ENCODE assay signal across 7 cellular contexts in genomic region chr17:28916302-28916934, GRCh38. TPM values are rescaled to one million over a fixed set of nuclear protein-coding genes. Genes with fewer than 3 reads are reported as not detected.
DNase-seq lines count a peak whose midpoint lies in the region; ATAC-seq and TF ChIP-seq lines count a peak whose summit lies in the region.

No MANE protein-coding gene starts in this region.

- H3K4me1 ChIP-seq in foreskin keratinocyte = no peaks in the 10 kb centered on the region

- no peaks in the 10 kb centered on the region for H3K27me3 Mint-ChIP-seq in activated T-cell treated with anti-CD3 and anti-CD28 coated beads, Interleukin-2, amount 50 U/mL, for 4 hours (ENCODE audit: low read depth)
- no peaks in the 10 kb centered on the region for H3K27me3 Mint-ChIP-seq in progenitor cell of endocrine pancreas

- DNase-seq in GM06990 (ENCODE audit: extremely low read depth, insufficient read length) = no peak
- DNase-seq in NCI-H1694 treated with DMSO at 0.1 percent for 48 hours (lab: John Stamatoyannopoulos, UW) = peak; percentile 37
- DNase-seq in activated T-cell treated with anti-CD3 and anti-CD28 coated beads, Interleukin-2, amount 50 U/mL, for 4 hours = peak; percentile 38
- no peak for DNase-seq in foreskin keratinocyte
- DNase-seq in progenitor cell of endocrine pancreas (ENCODE audit: low spot score, unreplicated experiment) = peak; percentile 25
- no peak for DNase-seq in NCI-H1048 (lab: John Stamatoyannopoulos, UW)

- H3K9me3 Mint-ChIP-seq in activated T-cell treated with anti-CD3 and anti-CD28 coated beads, Interleukin-2, amount 50 U/mL, for 4 hours = peaks cover 4% of the 10 kb centered on the region
- H3K9me3 Mint-ChIP-seq in progenitor cell of endocrine pancreas (ENCODE audit: low read depth) = no peaks in the 10 kb centered on the region

- H3K27me3 ChIP-seq in GM06990 (replicated peaks; ENCODE audit: control insufficient read depth, insufficient read depth, low read length) (no peaks in the 10 kb centered on the region), foreskin keratinocyte (no peaks in the 10 kb centered on the region)

- peak overlapping the region; percentile 49 for H3K27ac Mint-ChIP-seq in progenitor cell of endocrine pancreas

- ATAC-seq in activated T-cell treated with anti-CD3 and anti-CD28 coated beads, Interleukin-2, amount 50 U/mL, for 4 hours = peak; percentile 62 to 69
- ATAC-seq in foreskin keratinocyte (no peak), HG03378 (IDR thresholded peaks at IDR 0.05; ENCODE audit: unreplicated experiment) (no peak)

- peaks cover 60% of the 10 kb centered on the region for H3K36me3 ChIP-seq in GM06990 (ENCODE audit: control insufficient read depth, insufficient read depth, low read length)

- H3K4me1 Mint-ChIP-seq in activated T-cell treated with anti-CD3 and anti-CD28 coated beads, Interleukin-2, amount 50 U/mL, for 4 hours (ENCODE audit: low read depth) = peaks cover 8% of the 10 kb centered on the region
- H3K4me1 Mint-ChIP-seq in progenitor cell of endocrine pancreas (ENCODE audit: low read depth) = no peaks in the 10 kb centered on the region

- H3K4me3 ChIP-seq in GM06990 (replicated peaks; ENCODE audit: low read depth, low read length) = no peak overlapping the region

- no peak overlapping the region for H3K4me3 Mint-ChIP-seq in activated T-cell treated with anti-CD3 and anti-CD28 coated beads, Interleukin-2, amount 50 U/mL, for 4 hours
- no peak overlapping the region for H3K4me3 Mint-ChIP-seq in progenitor cell of endocrine pancreas (ENCODE audit: low read depth)

- TF ChIP-seq CTCF in GM06990 (IDR thresholded peaks at IDR 0.05; ENCODE audit: insufficient read depth, low read length, poor library complexity, severe bottlenecking) = peak; percentile 61
- TF ChIP-seq CTCF in foreskin keratinocyte (conservative IDR thresholded peaks at IDR 0.05) = peak; percentile 71
- TF ChIP-seq CTCF in progenitor cell of endocrine pancreas (IDR thresholded peaks at IDR 0.05; ENCODE audit: unreplicated experiment) = peak; percentile 74

- peaks cover 54% of the 10 kb centered on the region for H3K36me3 Mint-ChIP-seq in activated T-cell treated with anti-CD3 and anti-CD28 coated beads, Interleukin-2, amount 50 U/mL, for 4 hours (ENCODE audit: insufficient read depth)
- peaks cover 37% of the 10 kb centered on the region for H3K36me3 Mint-ChIP-seq in progenitor cell of endocrine pancreas (ENCODE audit: insufficient read depth)

- H3K27ac ChIP-seq in foreskin keratinocyte = no peak overlapping the region

RNA-seq across cellular contexts. Expression of gene DHRS13, which starts 13.5 kb away (rescaled TPM):
- total RNA-seq in activated T-cell treated with anti-CD3 and anti-CD28 coated beads, Interleukin-2, amount 50 U/mL, for 4 hours = 10 to 100 TPM; 20.7 to 24.5 (median 21.8) TPM
- total RNA-seq in foreskin keratinocyte (8.0 and 10.9 TPM in 2 replicates), progenitor cell of endocrine pancreas (22.4 and 25.9 TPM in 2 replicates)
- 8.0 and 11.5 TPM in 2 replicates for polyA plus RNA-seq in foreskin keratinocyte

RNA-seq across cellular contexts. Expression of gene FLOT2, which starts 18.9 kb away (rescaled TPM):
- 10 to 100 TPM; 48.3 to 62.9 (median 59.3) TPM for total RNA-seq in activated T-cell treated with anti-CD3 and anti-CD28 coated beads, Interleukin-2, amount 50 U/mL, for 4 hours
- total RNA-seq in foreskin keratinocyte (81.8 and 83.2 TPM in 2 replicates), progenitor cell of endocrine pancreas (125 and 131 TPM in 2 replicates)
- polyA plus RNA-seq in foreskin keratinocyte = 69.1 and 71.9 TPM in 2 replicates

RNA-seq across cellular contexts. Expression of gene PHF12, which starts 34.9 kb away (rescaled TPM):
- total RNA-seq in activated T-cell treated with anti-CD3 and anti-CD28 coated beads, Interleukin-2, amount 50 U/mL, for 4 hours = 10 to 100 TPM; 45.2 to 48.6 (median 47.8) TPM
- total RNA-seq in foreskin keratinocyte (19.4 and 23.5 TPM in 2 replicates), progenitor cell of endocrine pancreas (70.4 and 71.8 TPM in 2 replicates)
- polyA plus RNA-seq in foreskin keratinocyte = 9.7 and 12.0 TPM in 2 replicates

Comparison
In these comparisons a context has a peak if more than half of its experiments do, and no peak if none do; other contexts are left out.
1. DNase-seq: peak in NCI-H1694 treated with DMSO at 0.1 percent for 48 hours (single experiment), activated T-cell treated with anti-CD3 and anti-CD28 coated beads, Interleukin-2, amount 50 U/mL, for 4 hours (single experiment) and progenitor cell of endocrine pancreas (single experiment); none in GM06990 (single experiment), foreskin keratinocyte (0 of 2) and NCI-H1048 (single experiment).
2. ATAC-seq: peak in activated T-cell treated with anti-CD3 and anti-CD28 coated beads, Interleukin-2, amount 50 U/mL, for 4 hours (2 of 2); none in foreskin keratinocyte (single experiment) and HG03378 (single experiment).
3. Peak in every context shown above with its lines, with median percentiles within 50 percentile points of each other: CTCF ChIP-seq.